In genomic region chr3:38834110-38834509, GRCh38 we compare ENCODE assay signal across 8 cellular contexts. TPM values are rescaled to one million over a fixed set of nuclear protein-coding genes. Genes with fewer than 3 reads are reported as not detected.
A peak's percentile ranks its signal among the peaks of the same experiment; 100 is the strongest.
DNase-seq lines count a peak whose midpoint lies in the region; TF ChIP-seq lines count a peak whose summit lies in the region.

No MANE protein-coding gene starts in this region.

- intact Hi-C loops in testis (cut with DNase I; ENCODE audit: low total_unique reads) = no loop called here

- H3K9me3 ChIP-seq in iPS DF 6.9 (ENCODE audit: control insufficient read depth, insufficient read depth, low read length) (no peaks in the 10 kb centered on the region), testis (no peaks in the 10 kb centered on the region)

- H3K4me3 ChIP-seq in iPS DF 6.9 (ENCODE audit: low read length) (no peak overlapping the region), testis (no peak overlapping the region)

- H3K36me3 ChIP-seq in iPS DF 6.9 (ENCODE audit: control insufficient read depth, insufficient read depth, low read length) (no peaks in the 10 kb centered on the region), testis (ENCODE audit: low read depth, missing control alignments) (no peaks in the 10 kb centered on the region)

- DNase-seq in GDM1 (lab: John Stamatoyannopoulos, UW) (peak; percentile 73), M059J (ENCODE audit: low read depth) (peak; percentile 84), iPS DF 6.9 (ENCODE audit: low read depth, low spot score) (peak; percentile 27), testis (no peak), D341Med (ENCODE audit: low spot score) (no peak), NCI-H1694 (lab: John Stamatoyannopoulos, UW) (no peak)
- DNase-seq in activated effector memory CD4-positive, alpha-beta T cell treated with Interleukin-2 at 50 U/mL for 16 hours = peak; percentile 3
- DNase-seq in stimulated activated CD8-positive, alpha-beta memory T cell treated with anti-CD3 and anti-CD28 coated beads, Interleukin-4, amount 100 ng/mL, for 24 hours (ENCODE audit: low read depth) = peak; percentile 18

- TF ChIP-seq CTCF in testis (IDR thresholded peaks at IDR 0.05) = no peak

- no peak for TF ChIP-seq POLR2A in testis (IDR thresholded peaks at IDR 0.05)

- H3K27me3 ChIP-seq in iPS DF 6.9 (ENCODE audit: control insufficient read depth, insufficient read depth, low read length) (no peaks in the 10 kb centered on the region), testis (no peaks in the 10 kb centered on the region)

- H3K4me1 ChIP-seq in iPS DF 6.9 (ENCODE audit: control insufficient read depth, insufficient read depth, low read length) (peaks cover 1% of the 10 kb centered on the region; the same call in 1 of the 2 replicates), testis (no peaks in the 10 kb centered on the region)

- no CpG with 5 or more reads among the region's 8 CpGs for WGBS in iPS DF 6.9 (ENCODE audit: insufficient coverage, insufficient read length)
- 26 to 27% methylated on average over 8 of the region's 8 CpGs for WGBS in testis, 2 donors

- H3K27ac ChIP-seq in iPS DF 6.9 (ENCODE audit: low read length) (no peak overlapping the region), testis (no peak overlapping the region)

RNA-seq across cellular contexts. Expression of gene SCN10A, which starts 18.1 kb away (rescaled TPM):
- not detected in 2 replicates for total RNA-seq in M059J (2014; rRNA removed; shearing (Covaris generic))
- total RNA-seq in testis = under 1 TPM; 0.19 to 0.24 TPM
- polyA plus RNA-seq in testis (ENCODE audit: insufficient read depth, low read depth, low replicate concordance) = 0.53 TPM

Comparison
In these comparisons a context has a peak if more than half of its experiments do, and no peak if none do; other contexts are left out.
1. DNase-seq: peak in GDM1 (single experiment), M059J (single experiment), activated effector memory CD4-positive, alpha-beta T cell treated with Interleukin-2 at 50 U/mL for 16 hours (single experiment), iPS DF 6.9 (single experiment) and stimulated activated CD8-positive, alpha-beta memory T cell treated with anti-CD3 and anti-CD28 coated beads, Interleukin-4, amount 100 ng/mL, for 24 hours (single experiment); none in testis (single experiment), D341Med (single experiment) and NCI-H1694 (single experiment).